Comparison of ENCODE assay signal across 19 cellular contexts in the genomic region with DNA sequence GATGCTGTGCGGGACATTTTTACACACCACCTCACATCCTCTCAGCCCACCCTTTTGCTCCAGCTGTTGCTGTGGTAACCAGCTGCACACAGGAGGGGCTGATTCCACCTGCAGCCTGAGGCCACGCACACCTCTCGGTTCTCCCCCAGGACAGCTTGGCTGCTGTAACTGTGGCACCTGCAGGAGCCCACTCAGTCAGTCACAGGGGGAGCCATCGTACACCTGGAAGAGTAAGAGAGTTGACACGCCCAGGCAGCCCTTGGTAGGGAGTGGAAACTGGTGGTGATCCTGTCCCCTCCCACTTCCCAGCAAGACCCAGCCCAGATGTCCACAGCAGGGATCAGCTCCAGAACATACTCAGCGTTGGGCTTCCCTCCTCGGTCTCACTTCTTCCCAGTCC.
"Had no signal": no experiment of that assay in that cellular context is flagged by ENCODE, and none has a peak within 500 bp of the region (broad histone marks: within the 10 kb centered on the region; RNA-seq: fewer than 3 reads in every experiment).

No MANE protein-coding gene starts in this region.

- H3K27me3 ChIP-seq: colonic mucosa, right atrium auricular region, sigmoid colon had no signal

- H3K4me1 ChIP-seq: colonic mucosa, gastroesophageal sphincter, left ventricle myocardium inferior, lower lobe of right lung, right atrium auricular region had no signal

- H3K4me3 ChIP-seq: colonic mucosa, esophagus squamous epithelium, gastroesophageal sphincter, left ventricle myocardium inferior, lower lobe of right lung, right atrium auricular region, sigmoid colon, skin epidermis had no signal

- DNase-seq: colonic mucosa; dermis blood vessel endothelial cell; esophagus squamous epithelium; foreskin fibroblast; immature natural killer cell; left ventricle myocardium inferior; lower lobe of right lung; midbrain; naive B cell; sigmoid colon; stimulated activated CD4-positive, alpha-beta T cell treated with anti-CD3 and anti-CD28 coated beads, Interleukin-2, amount 100 ng/mL, for 24 hours; stimulated activated CD4-positive, alpha-beta T cell treated with anti-CD3 and anti-CD28 coated beads, Interleukin-4, amount 100 ng/mL, for 4 hours; stimulated activated naive CD4-positive, alpha-beta T cell treated with Interleukin-2 at 50 U/mL for 16 hours had no signal

- H3K4me1 Mint-ChIP-seq: immature natural killer cell, naive B cell had no signal

- H3K9me3 ChIP-seq: colonic mucosa, esophagus squamous epithelium, gastroesophageal sphincter, left ventricle myocardium inferior, lower lobe of right lung, right atrium auricular region, sigmoid colon had no signal

- H3K27ac Mint-ChIP-seq: immature natural killer cell, memory B cell, nephron, type B pancreatic cell had no signal

- ATAC-seq: gastroesophageal sphincter, lower lobe of right lung had no signal

- H3K36me3 Mint-ChIP-seq: immature natural killer cell, memory B cell, naive B cell, type B pancreatic cell had no signal

- H3K36me3 ChIP-seq: colonic mucosa, esophagus squamous epithelium, gastroesophageal sphincter, left ventricle myocardium inferior, lower lobe of right lung, right atrium auricular region, sigmoid colon had no signal

- H3K27ac ChIP-seq: colonic mucosa, esophagus squamous epithelium, gastroesophageal sphincter, left ventricle myocardium inferior, lower lobe of right lung, right atrium auricular region, sigmoid colon, skin epidermis had no signal

- H3K4me3 Mint-ChIP-seq: immature natural killer cell, memory B cell, naive B cell, nephron, type B pancreatic cell had no signal

- H3K9me3 Mint-ChIP-seq: immature natural killer cell, memory B cell, nephron, type B pancreatic cell had no signal
